9 cellular contexts compared by ENCODE assay signal in genomic region chr3:54121404-54122045, GRCh38. TPM values are rescaled to one million over a fixed set of nuclear protein-coding genes. Genes with fewer than 3 reads are reported as not detected.
A peak's percentile ranks its signal among the peaks of the same experiment; 100 is the strongest.
DNase-seq lines count a peak whose midpoint lies in the region; ATAC-seq and TF ChIP-seq lines count a peak whose summit lies in the region.
"Had no signal": no experiment of that assay in that cellular context is flagged by ENCODE, and none has a peak within 500 bp of the region (broad histone marks: within the 10 kb centered on the region; RNA-seq: fewer than 3 reads in every experiment).

No MANE protein-coding gene starts in this region.

- H2AFZ ChIP-seq in OCI-LY7 (ENCODE audit: low read length) (peak overlapping the region; percentile 36; the same call in 1 of the 2 replicates), hepatocyte (peak overlapping the region; percentile 60)

- H3K9me3 ChIP-seq in OCI-LY7 (ENCODE audit: low read length) (no peaks in the 10 kb centered on the region), hepatocyte (ENCODE audit: low read depth) (no peaks in the 10 kb centered on the region)

- H3K36me3 ChIP-seq in OCI-LY7 (ENCODE audit: insufficient read depth, low read length) (no peaks in the 10 kb centered on the region), hepatocyte (replicated peaks; ENCODE audit: insufficient read depth, low read depth) (no peaks in the 10 kb centered on the region)

- H3K4me1 ChIP-seq in OCI-LY7 (ENCODE audit: insufficient read depth, low read length, poor library complexity, severe bottlenecking) (peaks cover 8% of the 10 kb centered on the region), hepatocyte (ENCODE audit: insufficient read depth) (peaks cover 3% of the 10 kb centered on the region)

- H3K36me3 Mint-ChIP-seq in stimulated activated naive B cell treated with anti-CD40 and anti-IgM and Interleukin-4, amounts not matched to agents 10 μg/mL and 1 μg/mL and 100 μg/mL, for 72 hours: no peaks in the 10 kb centered on the region
- H3K36me3 Mint-ChIP-seq in activated CD4-positive, alpha-beta memory T cell treated with anti-CD3 and anti-CD28 coated beads, Interleukin-2, amount 10 ng/mL, durations not matched to agents 7 days and 5 days (ENCODE audit: low read depth): peaks cover 2% of the 10 kb centered on the region
- H3K36me3 Mint-ChIP-seq in T-cell: no peaks in the 10 kb centered on the region

- H3K4me2 ChIP-seq in OCI-LY7 (ENCODE audit: low read length) (peak overlapping the region; percentile 75), hepatocyte (peak overlapping the region; percentile 98)

- H3K9me3 Mint-ChIP-seq in stimulated activated naive B cell treated with anti-CD40 and anti-IgM and Interleukin-4, amounts not matched to agents 10 μg/mL and 1 μg/mL and 100 μg/mL, for 72 hours: peaks cover 2 to 5% of the 10 kb centered on the region in 2 donors
- no peaks in the 10 kb centered on the region for H3K9me3 Mint-ChIP-seq in activated CD4-positive, alpha-beta memory T cell treated with anti-CD3 and anti-CD28 coated beads, Interleukin-2, amount 10 ng/mL, durations not matched to agents 7 days and 5 days
- H3K9me3 Mint-ChIP-seq in T-cell: peaks cover 0 to under 1% (median under 1%) of the 10 kb centered on the region in 3 donors

- H3K27ac Mint-ChIP-seq in stimulated activated naive B cell treated with anti-CD40 and anti-IgM and Interleukin-4, amounts not matched to agents 10 μg/mL and 1 μg/mL and 100 μg/mL, for 72 hours: no peak overlapping the region
- H3K27ac Mint-ChIP-seq in activated CD4-positive, alpha-beta memory T cell treated with anti-CD3 and anti-CD28 coated beads, Interleukin-2, amount 10 ng/mL, durations not matched to agents 7 days and 5 days: no peak overlapping the region
- H3K27ac Mint-ChIP-seq in T-cell: no peak overlapping the region

- no peak overlapping the region for H3K27ac ChIP-seq in OCI-LY7 (ENCODE audit: low read depth, low read length, poor library complexity, severe bottlenecking)
- H3K27ac ChIP-seq in hepatocyte: no peak overlapping the region

- H3K27me3 ChIP-seq in hepatocyte: peaks cover 86% of the 10 kb centered on the region

- CTCF ChIA-PET in OCI-LY7 (lab: Charles Lee; ENCODE audit: unreplicated experiment) (no interaction called here), T-cell (lab: Charles Lee) (no interaction called here)
- CTCF ChIA-PET in activated CD4-positive, alpha-beta memory T cell treated with anti-CD3 and anti-CD28 coated beads, Interleukin-2, amount 10 ng/mL, durations not matched to agents 7 days and 5 days (lab: Charles Lee): no interaction called here

- H3K9me2 ChIP-seq in OCI-LY7 (ENCODE audit: insufficient read depth, low read length) (no peaks in the 10 kb centered on the region), hepatocyte (replicated peaks; ENCODE audit: insufficient read depth) (no peaks in the 10 kb centered on the region)

- POLR2A ChIA-PET in OCI-LY7 (lab: Charles Lee) (interaction anchor here (0.5 kb wide), 1 partner anchor 775 kb away, joined by 3 read pairs; no protein-coding TSS in a partner anchor), T-cell (lab: Charles Lee) (no interaction called here)
- POLR2A ChIA-PET in activated CD4-positive, alpha-beta memory T cell treated with anti-CD3 and anti-CD28 coated beads, Interleukin-2, amount 10 ng/mL, durations not matched to agents 7 days and 5 days (lab: Charles Lee): no interaction called here

- no peaks in the 10 kb centered on the region for H3K79me2 ChIP-seq in OCI-LY7 (ENCODE audit: insufficient read depth, low read depth, low read length)
- no peaks in the 10 kb centered on the region for H3K79me2 ChIP-seq in hepatocyte

- peaks cover 38 to 63% of the 10 kb centered on the region in 2 donors for H3K27me3 Mint-ChIP-seq in stimulated activated naive B cell treated with anti-CD40 and anti-IgM and Interleukin-4, amounts not matched to agents 10 μg/mL and 1 μg/mL and 100 μg/mL, for 72 hours
- H3K27me3 Mint-ChIP-seq in activated CD4-positive, alpha-beta memory T cell treated with anti-CD3 and anti-CD28 coated beads, Interleukin-2, amount 10 ng/mL, durations not matched to agents 7 days and 5 days: peaks cover 48% of the 10 kb centered on the region
- H3K27me3 Mint-ChIP-seq in T-cell: peaks cover 39 to 51% of the 10 kb centered on the region in 2 donors

- BruUV-seq in OCI-LY7 (replicated peaks; lab: Mats Ljungman, UMichigan): no TSS peak

- H3K4me3 Mint-ChIP-seq in stimulated activated naive B cell treated with anti-CD40 and anti-IgM and Interleukin-4, amounts not matched to agents 10 μg/mL and 1 μg/mL and 100 μg/mL, for 72 hours: peak overlapping the region; percentile 30 to 46
- H3K4me3 Mint-ChIP-seq in activated CD4-positive, alpha-beta memory T cell treated with anti-CD3 and anti-CD28 coated beads, Interleukin-2, amount 10 ng/mL, durations not matched to agents 7 days and 5 days: no peak overlapping the region
- H3K4me3 Mint-ChIP-seq in T-cell: no peak overlapping the region

- intact Hi-C loops in OCI-LY7 (cut with micrococcal nuclease; ENCODE audit: unreplicated experiment): no loop called here

- H3K4me3 ChIP-seq in OCI-LY7 (ENCODE audit: low read depth, low read length, poor library complexity, severe bottlenecking) (peak overlapping the region; percentile 62), hepatocyte (peak overlapping the region; percentile 67)

- TF ChIP-seq CTCF in OCI-LY7 (conservative IDR thresholded peaks at IDR 0.05; ENCODE audit: low read length) (no peak), hepatocyte (IDR thresholded peaks at IDR 0.05; ENCODE audit: poor library complexity) (no peak)

- WGBS in hepatocyte (ENCODE audit: low lambda C conversion rate, missing lambda C conversion rate): 1% methylated on average over 38 of the region's 71 CpGs

- DNase-seq in OCI-LY7 (ENCODE audit: low spot score): peak; percentile 20
- DNase-seq in hepatocyte (ENCODE audit: low spot score): peak; percentile 19
- no peak for DNase-seq in stimulated activated naive B cell treated with anti-CD40 and anti-IgM and Interleukin-4, amounts not matched to agents 10 μg/mL and 1 μg/mL and 100 μg/mL, for 72 hours
- DNase-seq in A172 (ENCODE audit: low spot score): no peak
- no peak for DNase-seq in activated CD4-positive, alpha-beta memory T cell treated with anti-CD3 and anti-CD28 coated beads, Interleukin-2, amount 10 ng/mL, durations not matched to agents 7 days and 5 days
- DNase-seq in T-cell: no peak
- DNase-seq in AML-193 (lab: John Stamatoyannopoulos, UW): no peak
- DNase-seq: activated CD4-positive, CD25-positive, alpha-beta regulatory T cell had no signal

- peaks cover 2 to 6% of the 10 kb centered on the region in 2 donors for H3K4me1 Mint-ChIP-seq in stimulated activated naive B cell treated with anti-CD40 and anti-IgM and Interleukin-4, amounts not matched to agents 10 μg/mL and 1 μg/mL and 100 μg/mL, for 72 hours
- peaks cover 1% of the 10 kb centered on the region for H3K4me1 Mint-ChIP-seq in activated CD4-positive, alpha-beta memory T cell treated with anti-CD3 and anti-CD28 coated beads, Interleukin-2, amount 10 ng/mL, durations not matched to agents 7 days and 5 days
- peaks cover 6 to 10% (median 10%) of the 10 kb centered on the region in 3 donors for H3K4me1 Mint-ChIP-seq in T-cell

- H4K20me1 ChIP-seq in OCI-LY7 (ENCODE audit: insufficient read depth, low read length): no peaks in the 10 kb centered on the region
- H4K20me1 ChIP-seq in hepatocyte (ENCODE audit: insufficient read depth, poor library complexity, severe bottlenecking): no peaks in the 10 kb centered on the region

- ATAC-seq in GM19397 (IDR thresholded peaks at IDR 0.05; ENCODE audit: unreplicated experiment): peak; percentile 17
- peak in 1 of 2 donors; percentile 6 for ATAC-seq in stimulated activated naive B cell treated with anti-CD40 and anti-IgM and Interleukin-4, amounts not matched to agents 10 μg/mL and 1 μg/mL and 100 μg/mL, for 72 hours (replicated peaks)
- ATAC-seq in T-cell (replicated peaks in 1 of 4): no peak

RNA-seq across cellular contexts. Expression of gene CACNA2D3, which starts 0.8 kb away (rescaled TPM):
- not detected in 2 replicates for total RNA-seq in OCI-LY7 (2014; rRNA removed; shearing (Covaris generic))
- 0.42 TPM in 1 of 2 replicates, not detected in the other for total RNA-seq in OCI-LY7 (2022)
- total RNA-seq in hepatocyte: 1.1 and 2.5 TPM in 2 replicates
- 1.3 and 2.5 TPM in 2 replicates for polyA plus RNA-seq in hepatocyte
- total RNA-seq in A172 (2014; rRNA removed; shearing (Covaris generic)): 2.0 and 7.6 TPM in 2 replicates
- total RNA-seq in activated CD4-positive, alpha-beta memory T cell treated with anti-CD3 and anti-CD28 coated beads, Interleukin-2, amount 10 ng/mL, durations not matched to agents 7 days and 5 days: not detected
- not detected for total RNA-seq in T-cell

Comparison
In these comparisons a context has a peak if more than half of its experiments do, and no peak if none do; other contexts are left out.
1. DNase-seq: peak in OCI-LY7 (single experiment) and hepatocyte (single experiment); none in stimulated activated naive B cell treated with anti-CD40 and anti-IgM and Interleukin-4, amounts not matched to agents 10 μg/mL and 1 μg/mL and 100 μg/mL, for 72 hours (single experiment), A172 (single experiment), activated CD4-positive, alpha-beta memory T cell treated with anti-CD3 and anti-CD28 coated beads, Interleukin-2, amount 10 ng/mL, durations not matched to agents 7 days and 5 days (single experiment), T-cell (0 of 34) and AML-193 (0 of 2).
2. H3K4me3 Mint-ChIP-seq: peak in stimulated activated naive B cell treated with anti-CD40 and anti-IgM and Interleukin-4, amounts not matched to agents 10 μg/mL and 1 μg/mL and 100 μg/mL, for 72 hours (2 of 2); none in activated CD4-positive, alpha-beta memory T cell treated with anti-CD3 and anti-CD28 coated beads, Interleukin-2, amount 10 ng/mL, durations not matched to agents 7 days and 5 days (single experiment) and T-cell (0 of 3).